Comparison of ENCODE assay signal across 10 cellular contexts in the genomic region with DNA sequence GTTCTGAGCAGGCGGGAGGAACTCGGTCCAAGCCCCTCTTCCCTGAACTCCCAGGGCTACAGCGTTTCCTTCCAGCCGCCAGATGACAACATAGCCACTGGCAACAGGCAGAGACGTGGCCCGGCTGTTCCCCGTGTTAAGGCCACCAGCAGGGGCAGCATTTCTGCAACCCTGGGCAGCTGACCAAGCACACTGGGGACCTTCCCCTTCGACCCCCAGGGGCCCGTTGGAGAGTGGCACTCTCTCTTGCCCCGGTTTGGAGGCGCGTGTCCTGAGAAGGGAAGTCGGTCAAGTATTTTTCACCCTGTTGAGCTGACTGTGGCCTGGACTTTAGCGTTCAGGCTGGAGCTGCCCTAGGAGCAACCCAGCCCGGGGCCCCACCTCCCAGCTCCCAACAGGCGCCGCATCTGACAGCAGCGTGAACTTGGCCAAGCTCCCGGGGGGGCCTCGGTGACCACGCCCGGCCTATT. TPM values are rescaled to one million over a fixed set of nuclear protein-coding genes. Genes with fewer than 3 reads are reported as not detected.
DNase-seq lines count a peak whose midpoint lies in the region; ATAC-seq, FAIRE-seq and TF ChIP-seq lines count a peak whose summit lies in the region.
"Had no signal": no experiment of that assay in that cellular context is flagged by ENCODE, and none has a peak within 500 bp of the region (broad histone marks: within the 10 kb centered on the region; RNA-seq: fewer than 3 reads in every experiment).

No MANE protein-coding gene starts in this region.

- TF ChIP-seq EP300 in H1 (IDR thresholded peaks at IDR 0.05; ENCODE audit: borderline replicate concordance in 1 of 2, low read depth in 2 of 2, low read length in 2 of 2) (no peak), HepG2 (IDR thresholded peaks at IDR 0.05; ENCODE audit: low read depth in 2 of 2, low read length in 2 of 2) (no peak), HepG2 (CRISPR knock-in tag; IDR thresholded peaks at IDR 0.05; ENCODE audit: borderline replicate concordance) (no peak)

- no peaks in the 10 kb centered on the region for H3K79me1 ChIP-seq in H1 (ENCODE audit: low read depth, low read length)

- POLR2A ChIA-PET in H1 (lab: Charles Lee; ENCODE audit: partially characterized antibody) (no interaction called here), HepG2 (lab: Yijun Ruan, JAX) (interaction anchor here (1.4 kb wide), 1 partner anchor 68 kb away, joined by 4 read pairs; no protein-coding TSS in a partner anchor)

- CTCF ChIA-PET in H1 (lab: Charles Lee; ENCODE audit: partially characterized antibody) = interaction anchor here (0.6 to 1.8 kb wide), 16 partner anchors 9 to 407 kb away, joined by 3 to 11 read pairs (median 4); no protein-coding TSS in a partner anchor
- CTCF ChIA-PET in HepG2 (lab: Yijun Ruan, JAX; ENCODE audit: low intra/inter-chr PET ratio, low total read pairs) = no interaction called here

- no peak overlapping the region for H3K56ac ChIP-seq in H1 (replicated peaks; ENCODE audit: insufficient read length, low read depth, low read length)

- H3K36me3 ChIP-seq in H1 (ENCODE audit: control insufficient read depth in 2 of 4, insufficient read depth in 4 of 4, low read length in 3 of 4) = peaks cover 0 to 2% (median 0%) of the 10 kb centered on the region in 4 experiments; a peak in 1 of 8 replicates
- H3K36me3 ChIP-seq in HepG2 (replicated peaks in 1 of 2; ENCODE audit: control insufficient read depth in 1 of 2, insufficient read depth in 2 of 2, low read length in 2 of 2) = no peaks in the 10 kb centered on the region
- H3K36me3 ChIP-seq: vagina had no signal

- H2BK15ac ChIP-seq in H1 (ENCODE audit: low read length) = no peak overlapping the region

- TF ChIP-seq POLR2A in H1 (IDR thresholded peaks at IDR 0.05; ENCODE audit: control extremely low read depth in 1 of 2, low read depth in 2 of 2, low read length in 2 of 2) (no peak), HepG2 (IDR thresholded peaks at IDR 0.05; ENCODE audit: insufficient read depth in 1 of 2, low read depth in 2 of 2, low read length in 2 of 2) (0 out of 4 replicates have a peak, but pooled peaks of 1 of the 2 experiments have one; percentile 39)

- no peak overlapping the region for H3K18ac ChIP-seq in H1 (ENCODE audit: extremely low read depth, low read length)

- no peak overlapping the region for H3K23ac ChIP-seq in H1 (ENCODE audit: insufficient read length)

- H3K27ac ChIP-seq in H1 (ENCODE audit: low read depth, low read length) = no peak overlapping the region
- H3K27ac ChIP-seq in HepG2 (ENCODE audit: extremely low read length, insufficient read depth, low read length) = no peak overlapping the region
- H3K27ac ChIP-seq: vagina had no signal

- no peak overlapping the region for H3K4me3 Mint-ChIP-seq in CD14-positive monocyte

- no peak overlapping the region for H2BK12ac ChIP-seq in H1 (ENCODE audit: low read depth, low read length)

- DNase-seq in CD14-positive monocyte (ENCODE audit: low spot score) = peak; percentile 40
- DNase-seq in HuH-7.5 (ENCODE audit: low spot score) = peak; percentile 71
- DNase-seq in H1 (ENCODE audit: low read depth in 1 of 2, low spot score in 2 of 2) = peak; percentile 50 to 86
- DNase-seq in HepG2 (ENCODE audit: low spot score) = peak; percentile 62
- DNase-seq in SIG-M5 (lab: John Stamatoyannopoulos, UW) = no peak
- no peak for DNase-seq in superior temporal gyrus (ENCODE audit: extremely low spot score)
- DNase-seq: NCI-H226 had no signal

- H3K14ac ChIP-seq in H1 (ENCODE audit: insufficient read length) = no peak overlapping the region

- no peak overlapping the region for H2BK5ac ChIP-seq in H1 (ENCODE audit: low read depth, low read length)

- H3K27me3 ChIP-seq in H1 (replicated peaks in 1 of 4; ENCODE audit: control insufficient read depth in 3 of 4, extremely low read depth in 1 of 4, insufficient read depth in 3 of 4, low read length in 3 of 4) (no peaks in the 10 kb centered on the region), HepG2 (ENCODE audit: control insufficient read depth in 1 of 2, insufficient read depth in 2 of 2, low read length in 2 of 2) (no peaks in the 10 kb centered on the region)
- H3K27me3 ChIP-seq: vagina had no signal

- H3K4me1 Mint-ChIP-seq in CD14-positive monocyte = no peaks in the 10 kb centered on the region

- no peak overlapping the region for H4K5ac ChIP-seq in H1 (ENCODE audit: insufficient read length, low read depth, low read length)

- H4K91ac ChIP-seq in H1 (replicated peaks; ENCODE audit: insufficient read length, low read length) = no peak overlapping the region

- peak overlapping the region; percentile 69; the same call in 1 of the 2 replicates for H4K8ac ChIP-seq in H1 (ENCODE audit: extremely low read depth, insufficient read depth, low read length)

- H3K4me3 ChIP-seq in H1 (ENCODE audit: extremely low read depth in 1 of 4, insufficient read depth in 2 of 4, low read depth in 3 of 4, low read length in 4 of 4) = peak overlapping the region in 1 of 4 experiments; percentile 23; a peak in 1 of 8 replicates
- peak overlapping the region; percentile 4 to 63 (median 44); a peak in 5 of 6 replicates for H3K4me3 ChIP-seq in HepG2 (replicated peaks in 1 of 3; ENCODE audit: insufficient read depth in 1 of 3, low read depth in 2 of 3, low read length in 3 of 3)
- H3K4me3 ChIP-seq: vagina had no signal

- no peak overlapping the region for H3K9ac ChIP-seq in H1 (replicated peaks in 1 of 4; ENCODE audit: extremely low read depth in 1 of 4, low read depth in 3 of 4, low read length in 3 of 4)
- H3K9ac ChIP-seq in HepG2 (ENCODE audit: insufficient read depth, low read depth, low read length) = peak overlapping the region; percentile 27

- peaks cover 0 to 9% (median 3%) of the 10 kb centered on the region in 3 donors for H3K27me3 Mint-ChIP-seq in CD14-positive monocyte (ENCODE audit: low read depth in 3 of 3)

- H3K9me3 ChIP-seq in H1 (ENCODE audit: insufficient read depth in 2 of 2, low read depth in 1 of 2, low read length in 1 of 2) (no peaks in the 10 kb centered on the region), HepG2 (ENCODE audit: low read length) (no peaks in the 10 kb centered on the region)
- H3K9me3 ChIP-seq: vagina had no signal

- H3K23me2 ChIP-seq in H1 (ENCODE audit: low read depth, low read length) = no peaks in the 10 kb centered on the region

- no TSS peak for BruUV-seq in HepG2 (replicated peaks; lab: Mats Ljungman, UMichigan)

- no peak overlapping the region for H2BK120ac ChIP-seq in H1 (replicated peaks; ENCODE audit: low read depth, low read length)

- no peaks in the 10 kb centered on the region for H3K79me2 ChIP-seq in H1 (ENCODE audit: control insufficient read depth in 1 of 2, insufficient read depth in 2 of 2, low read length in 2 of 2)
- no peaks in the 10 kb centered on the region for H3K79me2 ChIP-seq in HepG2 (ENCODE audit: insufficient read depth, low read length)

- 49% methylated on average over 22 of the region's 22 CpGs; no CpG with 5 or more reads in 1 of the 2 experiments for WGBS in H1 (ENCODE audit: extremely low coverage in 1 of 2, insufficient coverage in 1 of 2, insufficient read length in 1 of 2, insufficient replicate concordance in 2 of 2, low coverage in 1 of 2, low lambda C conversion rate in 2 of 2, missing lambda C conversion rate in 1 of 2), 2 experiments
- WGBS in HepG2 (ENCODE audit: low lambda C conversion rate) = 15% methylated on average over 12 of the region's 22 CpGs

- H2AFZ ChIP-seq in H1 (ENCODE audit: low read length) (peak overlapping the region; percentile 99), HepG2 (ENCODE audit: low read length) (peak overlapping the region; percentile 82)

- no peak overlapping the region for H3K4ac ChIP-seq in H1 (replicated peaks; ENCODE audit: insufficient read length, low read depth, low read length)

- in situ Hi-C loops in HepG2 (cut with HindIII; ENCODE audit: extremely low pct_ligation_motif_present, low pct_unique_long_range_greater_than_20kb) = loop anchor here (5.0 kb wide), 1 partner anchor 35 kb away; a partner anchor contains a TSS

- H4K20me1 ChIP-seq in H1 (replicated peaks in 1 of 2; ENCODE audit: control insufficient read depth in 1 of 2, insufficient read depth in 2 of 2, low read length in 2 of 2) (no peaks in the 10 kb centered on the region), HepG2 (ENCODE audit: insufficient read depth, low read length) (no peaks in the 10 kb centered on the region)

- FAIRE-seq in H1 (lab: Jason Lieb, UNC) (peak; percentile 42), HepG2 (lab: Jason Lieb, UNC) (peak; percentile 65)

- intact Hi-C loops in CD14-positive monocyte (cut with micrococcal nuclease) (no loop called here), HepG2 (cut with micrococcal nuclease; ENCODE audit: unreplicated experiment) (no loop called here)

- H2BK20ac ChIP-seq in H1 (ENCODE audit: low read length) = no peak overlapping the region

- peak; percentile 97 for ATAC-seq in HepG2
- no peak for ATAC-seq in GM21723 (IDR thresholded peaks at IDR 0.05; ENCODE audit: unreplicated experiment)
- no peak for ATAC-seq in GM21737 (IDR thresholded peaks at IDR 0.05; ENCODE audit: unreplicated experiment)

- TF ChIP-seq CTCF in CD14-positive monocyte (IDR thresholded peaks at IDR 0.05) = peak; percentile 49
- peak; percentile 88 to 90 (median 88) for TF ChIP-seq CTCF in H1 (IDR thresholded peaks at IDR 0.05; ENCODE audit: control extremely low read depth in 1 of 3, insufficient read depth in 1 of 3, low read depth in 1 of 3, low read length in 3 of 3)
- TF ChIP-seq CTCF in HepG2 (CRISPR knock-in tag; IDR thresholded peaks at IDR 0.05) = peak; percentile 91

- H3K4me2 ChIP-seq in H1 (ENCODE audit: insufficient read depth in 1 of 2, low read depth in 2 of 2, low read length in 2 of 2) (peak overlapping the region in 1 of 2 experiments; percentile 43; a peak in 1 of 4 replicates), HepG2 (ENCODE audit: low read depth, low read length) (peak overlapping the region; percentile 69)

- H3K9me3 Mint-ChIP-seq in CD14-positive monocyte = peaks cover 0 to 6% (median 3%) of the 10 kb centered on the region in 7 donors

- TF ChIP-seq RAD21 in H1 (IDR thresholded peaks at IDR 0.05 in 1 of 2, conservative IDR thresholded peaks at IDR 0.05 in 1 of 2; ENCODE audit: low read depth in 2 of 2, low read length in 2 of 2) (peak; percentile 46 to 53; a peak in 3 of 4 replicates), HepG2 (CRISPR knock-in tag; IDR thresholded peaks at IDR 0.05) (no peak; the same call in 1 of the 2 replicates)

- H3K4me1 ChIP-seq in H1 (replicated peaks in 1 of 4; ENCODE audit: control insufficient read depth in 3 of 4, insufficient read depth in 4 of 4, low read length in 3 of 4) = peaks cover 0 to 6% (median 1%) of the 10 kb centered on the region in 4 experiments; a peak in 2 of 7 replicates
- peaks cover 47% of the 10 kb centered on the region for H3K4me1 ChIP-seq in HepG2 (ENCODE audit: insufficient read depth, low read length)
- H3K4me1 ChIP-seq: vagina had no signal

- no peak overlapping the region for H2AK5ac ChIP-seq in H1 (ENCODE audit: low read depth, low read length)

- H3K36me3 Mint-ChIP-seq in CD14-positive monocyte = peaks cover 1 to 2% of the 10 kb centered on the region in 2 donors

- H3K27ac Mint-ChIP-seq in CD14-positive monocyte = no peak overlapping the region

RNA-seq across cellular contexts. Expression of a gene that starts 37.6 kb away (rescaled TPM):
- polyA plus RNA-seq in CD14-positive monocyte (1 to 10 TPM; 1.4 to 1.7 TPM), H1 (2011; rRNA removed) (3.0 and 4.2 TPM in 2 replicates), HepG2 (2011; rRNA removed) (3.7 and 4.3 TPM in 2 replicates)
- total RNA-seq in H1 (2021; fragmentation: NEBNext Ultra II Directional; extraction: Animal tissue kit (Norgen Biotek cat#: 25700)) = 6.8 and 8.6 TPM in 2 replicates
- polyA plus RNA-seq in H1 (2011; cell fraction: cytosol; rRNA removed) = 4.5 TPM
- polyA plus RNA-seq in H1 (2011; cell fraction: nucleus; rRNA removed) = 5.7 TPM
- polyA plus RNA-seq in H1 (2012, experiment 1 of 2) = 3.7 to 5.5 TPM (median 4.1 TPM) in 4 replicates
- polyA plus RNA-seq in H1 (2012, experiment 2 of 2) = 1.3 TPM
- polyA plus RNA-seq in H1 (2013, experiment 1 of 2) = 3.2 TPM
- 3.0 TPM for polyA plus RNA-seq in H1 (2013, experiment 2 of 2)
- 8.1 and 9.1 TPM in 2 replicates for polyA minus RNA-seq in H1 (2011; rRNA and poly(A)+ RNA removed)
- 2.7 TPM for polyA minus RNA-seq in H1 (2011; cell fraction: cytosol; rRNA and poly(A)+ RNA removed)
- polyA minus RNA-seq in H1 (2011; cell fraction: nucleus; rRNA and poly(A)+ RNA removed) = 8.5 TPM
- total RNA-seq in HepG2 (2016; rRNA removed; fragmentation: Illumina TruSeq; extraction: Trizol) = 3.3 and 4.6 TPM in 2 replicates
- total RNA-seq in HepG2 (2016; cell fraction: cytosol; rRNA removed; fragmentation: Illumina TruSeq; extraction: Trizol; ENCODE audit: low read depth) = 1.4 and 1.6 TPM in 2 replicates
- 2.5 and 3.5 TPM in 2 replicates for total RNA-seq in HepG2 (2016; cell fraction: insoluble cytoplasmic fraction; rRNA removed; fragmentation: Illumina TruSeq; extraction: Trizol)
- total RNA-seq in HepG2 (2016; cell fraction: membrane; rRNA removed; fragmentation: Illumina TruSeq; extraction: Trizol) = 2.9 and 3.2 TPM in 2 replicates
- 5.5 and 8.4 TPM in 2 replicates for total RNA-seq in HepG2 (2016; cell fraction: nucleus; rRNA removed; fragmentation: Illumina TruSeq; extraction: Trizol)
- 1.7 and 2.0 TPM in 2 replicates for polyA plus RNA-seq in HepG2 (2011; cell fraction: cytosol; rRNA removed)
- 6.3 and 6.5 TPM in 2 replicates for polyA plus RNA-seq in HepG2 (2011; cell fraction: nucleus; rRNA removed)
- polyA plus RNA-seq in HepG2 (2012) = 2.2 and 2.3 TPM in 2 replicates
- polyA plus RNA-seq in HepG2 (2016; cell fraction: cytosol; fragmentation: Illumina TruSeq; extraction: Trizol; ENCODE audit: low read depth) = 0.35 and 0.73 TPM in 2 replicates
- 2.7 and 4.4 TPM in 2 replicates for polyA plus RNA-seq in HepG2 (2016; cell fraction: insoluble cytoplasmic fraction; fragmentation: Illumina TruSeq; extraction: Trizol; ENCODE audit: low read depth)
- polyA plus RNA-seq in HepG2 (2016; cell fraction: membrane; fragmentation: Illumina TruSeq; extraction: Trizol; ENCODE audit: low read depth) = 0.68 and 0.76 TPM in 2 replicates
- polyA plus RNA-seq in HepG2 (2016; cell fraction: nucleus; fragmentation: Illumina TruSeq; extraction: Trizol; ENCODE audit: insufficient read depth, low read depth) = 7.6 and 8.7 TPM in 2 replicates
- polyA minus RNA-seq in HepG2 (2011; rRNA and poly(A)+ RNA removed; ENCODE audit: low replicate concordance) = 5.5 and 7.9 TPM in 2 replicates
- 0.69 and 1.4 TPM in 2 replicates for polyA minus RNA-seq in HepG2 (2011; cell fraction: cytosol; rRNA and poly(A)+ RNA removed)
- polyA minus RNA-seq in HepG2 (2011; cell fraction: nucleus; rRNA and poly(A)+ RNA removed) = 5.2 and 8.7 TPM in 2 replicates

RNA-seq across cellular contexts. Expression of a gene that starts 37.7 kb away (rescaled TPM):
- polyA plus RNA-seq in CD14-positive monocyte (10 to 100 TPM; 14.9 to 22.6 TPM), H1 (2011; rRNA removed) (4.4 and 6.5 TPM in 2 replicates), HepG2 (2011; rRNA removed) (6.0 and 7.8 TPM in 2 replicates)
- 46.2 and 46.9 TPM in 2 replicates for total RNA-seq in H1 (2021; fragmentation: NEBNext Ultra II Directional; extraction: Animal tissue kit (Norgen Biotek cat#: 25700))
- polyA plus RNA-seq in H1 (2011; cell fraction: cytosol; rRNA removed) = 17.4 TPM
- polyA plus RNA-seq in H1 (2011; cell fraction: nucleus; rRNA removed) = 2.7 TPM
- polyA plus RNA-seq in H1 (2012, experiment 1 of 2) = 32.4 to 57.2 TPM (median 37.2 TPM) in 4 replicates
- 9.6 TPM for polyA plus RNA-seq in H1 (2012, experiment 2 of 2)
- polyA plus RNA-seq in H1 (2013, experiment 1 of 2) = 83.5 TPM
- polyA plus RNA-seq in H1 (2013, experiment 2 of 2) = 85.9 TPM
- polyA minus RNA-seq in H1 (2011; rRNA and poly(A)+ RNA removed) = 2.1 and 3.6 TPM in 2 replicates
- 4.0 TPM for polyA minus RNA-seq in H1 (2011; cell fraction: cytosol; rRNA and poly(A)+ RNA removed)
- polyA minus RNA-seq in H1 (2011; cell fraction: nucleus; rRNA and poly(A)+ RNA removed) = 4.6 TPM
- total RNA-seq in HepG2 (2016; rRNA removed; fragmentation: Illumina TruSeq; extraction: Trizol) = 94.2 and 132 TPM in 2 replicates
- 28.5 and 31.5 TPM in 2 replicates for total RNA-seq in HepG2 (2016; cell fraction: cytosol; rRNA removed; fragmentation: Illumina TruSeq; extraction: Trizol; ENCODE audit: low read depth)
- 97.0 and 128 TPM in 2 replicates for total RNA-seq in HepG2 (2016; cell fraction: insoluble cytoplasmic fraction; rRNA removed; fragmentation: Illumina TruSeq; extraction: Trizol)
- total RNA-seq in HepG2 (2016; cell fraction: membrane; rRNA removed; fragmentation: Illumina TruSeq; extraction: Trizol) = 48.0 and 54.1 TPM in 2 replicates
- 40.3 and 43.2 TPM in 2 replicates for total RNA-seq in HepG2 (2016; cell fraction: nucleus; rRNA removed; fragmentation: Illumina TruSeq; extraction: Trizol)
- polyA plus RNA-seq in HepG2 (2011; cell fraction: cytosol; rRNA removed) = 3.6 and 4.9 TPM in 2 replicates
- 2.2 and 3.6 TPM in 2 replicates for polyA plus RNA-seq in HepG2 (2011; cell fraction: nucleus; rRNA removed)
- polyA plus RNA-seq in HepG2 (2012) = 26.2 and 31.0 TPM in 2 replicates
- polyA plus RNA-seq in HepG2 (2016; cell fraction: cytosol; fragmentation: Illumina TruSeq; extraction: Trizol; ENCODE audit: low read depth) = 18.8 and 28.8 TPM in 2 replicates
- polyA plus RNA-seq in HepG2 (2016; cell fraction: insoluble cytoplasmic fraction; fragmentation: Illumina TruSeq; extraction: Trizol; ENCODE audit: low read depth) = 142 and 150 TPM in 2 replicates
- 30.5 and 41.3 TPM in 2 replicates for polyA plus RNA-seq in HepG2 (2016; cell fraction: membrane; fragmentation: Illumina TruSeq; extraction: Trizol; ENCODE audit: low read depth)
- 61.7 and 69.5 TPM in 2 replicates for polyA plus RNA-seq in HepG2 (2016; cell fraction: nucleus; fragmentation: Illumina TruSeq; extraction: Trizol; ENCODE audit: insufficient read depth, low read depth)
- polyA minus RNA-seq in HepG2 (2011; rRNA and poly(A)+ RNA removed; ENCODE audit: low replicate concordance) = 0.76 and 3.3 TPM in 2 replicates
- polyA minus RNA-seq in HepG2 (2011; cell fraction: cytosol; rRNA and poly(A)+ RNA removed) = 4.6 and 4.7 TPM in 2 replicates
- polyA minus RNA-seq in HepG2 (2011; cell fraction: nucleus; rRNA and poly(A)+ RNA removed) = 8.6 and 11.2 TPM in 2 replicates

RNA-seq across cellular contexts. Expression of a gene that starts 59.2 kb away (rescaled TPM):
- polyA plus RNA-seq in CD14-positive monocyte (under 1 TPM in 1 of 2 donors, not detected in 1; 0.10 TPM), H1 (2011; rRNA removed) (35.7 and 60.0 TPM in 2 replicates), HepG2 (2011; rRNA removed) (not detected in 2 replicates)
- total RNA-seq in H1 (2021; fragmentation: NEBNext Ultra II Directional; extraction: Animal tissue kit (Norgen Biotek cat#: 25700)) = 56.6 and 61.4 TPM in 2 replicates
- polyA plus RNA-seq in H1 (2011; cell fraction: cytosol; rRNA removed) = 34.1 TPM
- polyA plus RNA-seq in H1 (2011; cell fraction: nucleus; rRNA removed) = 44.9 TPM
- polyA plus RNA-seq in H1 (2012, experiment 1 of 2) = 52.4 to 65.6 TPM (median 59.1 TPM) in 4 replicates
- 30.2 TPM for polyA plus RNA-seq in H1 (2012, experiment 2 of 2)
- 44.8 TPM for polyA plus RNA-seq in H1 (2013, experiment 1 of 2)
- 56.6 TPM for polyA plus RNA-seq in H1 (2013, experiment 2 of 2)
- polyA minus RNA-seq in H1 (2011; rRNA and poly(A)+ RNA removed) = 30.0 and 42.4 TPM in 2 replicates
- polyA minus RNA-seq in H1 (2011; cell fraction: cytosol; rRNA and poly(A)+ RNA removed) = 14.4 TPM
- 11.0 TPM for polyA minus RNA-seq in H1 (2011; cell fraction: nucleus; rRNA and poly(A)+ RNA removed)
- not detected in 2 replicates for total RNA-seq in HepG2 (2016; rRNA removed; fragmentation: Illumina TruSeq; extraction: Trizol)
- total RNA-seq in HepG2 (2016; cell fraction: cytosol; rRNA removed; fragmentation: Illumina TruSeq; extraction: Trizol; ENCODE audit: low read depth) = not detected in 2 replicates
- not detected in 2 replicates for total RNA-seq in HepG2 (2016; cell fraction: insoluble cytoplasmic fraction; rRNA removed; fragmentation: Illumina TruSeq; extraction: Trizol)
- not detected in 2 replicates for total RNA-seq in HepG2 (2016; cell fraction: membrane; rRNA removed; fragmentation: Illumina TruSeq; extraction: Trizol)
- total RNA-seq in HepG2 (2016; cell fraction: nucleus; rRNA removed; fragmentation: Illumina TruSeq; extraction: Trizol) = not detected in 2 replicates
- polyA plus RNA-seq in HepG2 (2011; cell fraction: cytosol; rRNA removed) = not detected in 2 replicates
- not detected in 2 replicates for polyA plus RNA-seq in HepG2 (2011; cell fraction: nucleus; rRNA removed)
- polyA plus RNA-seq in HepG2 (2012) = not detected in 2 replicates
- polyA plus RNA-seq in HepG2 (2016; cell fraction: cytosol; fragmentation: Illumina TruSeq; extraction: Trizol; ENCODE audit: low read depth) = not detected in 2 replicates
- polyA plus RNA-seq in HepG2 (2016; cell fraction: insoluble cytoplasmic fraction; fragmentation: Illumina TruSeq; extraction: Trizol; ENCODE audit: low read depth) = not detected in 2 replicates
- polyA plus RNA-seq in HepG2 (2016; cell fraction: membrane; fragmentation: Illumina TruSeq; extraction: Trizol; ENCODE audit: low read depth) = not detected in 2 replicates
- not detected in 2 replicates for polyA plus RNA-seq in HepG2 (2016; cell fraction: nucleus; fragmentation: Illumina TruSeq; extraction: Trizol; ENCODE audit: insufficient read depth, low read depth)
- polyA minus RNA-seq in HepG2 (2011; rRNA and poly(A)+ RNA removed; ENCODE audit: low replicate concordance) = not detected in 2 replicates
- not detected in 2 replicates for polyA minus RNA-seq in HepG2 (2011; cell fraction: cytosol; rRNA and poly(A)+ RNA removed)
- not detected in 2 replicates for polyA minus RNA-seq in HepG2 (2011; cell fraction: nucleus; rRNA and poly(A)+ RNA removed)

Comparison
In these comparisons a context has a peak if more than half of its experiments do, and no peak if none do; other contexts are left out.
1. DNase-seq: peak in CD14-positive monocyte (single experiment), HuH-7.5 (single experiment), H1 (2 of 2) and HepG2 (single experiment); none in SIG-M5 (single experiment) and superior temporal gyrus (single experiment).
2. RNA of a gene that starts 59.2 kb away (polyA plus RNA-seq): 30.2 to 65.6 TPM in H1; 0.10 TPM in CD14-positive monocyte and not detected in HepG2; every median in the first group is over 10 times any median in the second.
3. Peak in every context shown above with its lines, with median percentiles within 50 percentile points of each other: CTCF ChIP-seq.